Comparison of ENCODE assay signal across 21 cellular contexts in genomic region chr4:73765296-73765695, GRCh38. TPM values are rescaled to one million over a fixed set of nuclear protein-coding genes. Genes with fewer than 3 reads are reported as not detected.
A peak's percentile ranks its signal among the peaks of the same experiment; 100 is the strongest.
DNase-seq lines count a peak whose midpoint lies in the region; ATAC-seq, FAIRE-seq and TF ChIP-seq lines count a peak whose summit lies in the region.
"Had no signal": no experiment of that assay in that cellular context is flagged by ENCODE, and none has a peak within 500 bp of the region (broad histone marks: within the 10 kb centered on the region; RNA-seq: fewer than 3 reads in every experiment).

No MANE protein-coding gene starts in this region.

- no peak for FAIRE-seq in bronchial epithelial cell (lab: Jason Lieb, UNC)
- FAIRE-seq: A204.1, D721Med, G401.6, GM12891, GM19239 had no signal

- peak; percentile 73 for DNase-seq in bronchial epithelial cell (ENCODE audit: low read depth)
- DNase-seq in epithelial cell of esophagus (ENCODE audit: low read depth), result peak; percentile 57
- peak in 1 of 2 donors; percentile 73 for DNase-seq in foreskin keratinocyte
- no peak for DNase-seq in AG08395 (ENCODE audit: low spot score)
- no peak for DNase-seq in T1000 (lab: John Stamatoyannopoulos, UW)
- DNase-seq: 8988T; ACHN; AML-193; Caco-2; Calu3; CD4-positive, alpha-beta T cell; CD8-positive, alpha-beta T cell; DMS79 treated with DMSO at 0.1 percent for 48 hours; GF-D8 had no signal

- TF ChIP-seq CTCF in bronchial epithelial cell (IDR thresholded peaks at IDR 0.05; ENCODE audit: insufficient read depth, low read length, severe bottlenecking) (no peak), epithelial cell of esophagus (IDR thresholded peaks at IDR 0.05; ENCODE audit: insufficient read depth, low read depth, low read length, missing control alignments) (no peak), foreskin keratinocyte (conservative IDR thresholded peaks at IDR 0.05) (no peak)

- no peak overlapping the region for H3K27ac ChIP-seq in foreskin keratinocyte
- H3K27ac ChIP-seq: BLaER1 treated with 17β-estradiol and CSF1 and Interleukin-3, amounts not matched to agents 10 nM and 100 nM; C4-2B had no signal

- H3K36me3 ChIP-seq in bronchial epithelial cell (ENCODE audit: control insufficient read depth, insufficient read depth, low read length), result no peaks in the 10 kb centered on the region
- H3K36me3 ChIP-seq: BLaER1 treated with 17β-estradiol and CSF1 and Interleukin-3, amounts not matched to agents 10 nM and 100 nM had no signal

- ATAC-seq in foreskin keratinocyte, result peak; percentile 57
- ATAC-seq: CD8-positive, alpha-beta T cell had no signal

- H3K4me1 ChIP-seq in foreskin keratinocyte, result peaks cover 4% of the 10 kb centered on the region
- H3K4me1 ChIP-seq: Caco-2 had no signal

- H3K27me3 ChIP-seq in bronchial epithelial cell (ENCODE audit: control insufficient read depth, insufficient read depth, low read length), result no peaks in the 10 kb centered on the region
- no peaks in the 10 kb centered on the region for H3K27me3 ChIP-seq in foreskin keratinocyte
- H3K27me3 ChIP-seq: BLaER1 treated with 17β-estradiol and CSF1 and Interleukin-3, amounts not matched to agents 10 nM and 100 nM had no signal

- no peak overlapping the region for H3K4me3 ChIP-seq in bronchial epithelial cell (ENCODE audit: low read depth, low read length)
- no peak overlapping the region for H3K4me3 ChIP-seq in epithelial cell of esophagus (ENCODE audit: low read length)
- H3K4me3 ChIP-seq: BLaER1 treated with 17β-estradiol and CSF1 and Interleukin-3, amounts not matched to agents 10 nM and 100 nM had no signal

RNA-seq across cellular contexts. Expression of gene CXCL8, which starts 24.9 kb away (rescaled TPM):
- total RNA-seq in bronchial epithelial cell, result 1.8 and 2.9 TPM in 2 replicates
- total RNA-seq in foreskin keratinocyte, result 2.5 and 2.9 TPM in 2 replicates
- 1.0 and 1.5 TPM in 2 replicates for polyA plus RNA-seq in foreskin keratinocyte

Comparison
In these comparisons a context has a peak if more than half of its experiments do, and no peak if none do; other contexts are left out.
1. DNase-seq: peak in bronchial epithelial cell (single experiment) and epithelial cell of esophagus (single experiment); none in AG08395 (single experiment) and T1000 (single experiment).